ENCODE assay signal across 1 cellular context in the genomic region with DNA sequence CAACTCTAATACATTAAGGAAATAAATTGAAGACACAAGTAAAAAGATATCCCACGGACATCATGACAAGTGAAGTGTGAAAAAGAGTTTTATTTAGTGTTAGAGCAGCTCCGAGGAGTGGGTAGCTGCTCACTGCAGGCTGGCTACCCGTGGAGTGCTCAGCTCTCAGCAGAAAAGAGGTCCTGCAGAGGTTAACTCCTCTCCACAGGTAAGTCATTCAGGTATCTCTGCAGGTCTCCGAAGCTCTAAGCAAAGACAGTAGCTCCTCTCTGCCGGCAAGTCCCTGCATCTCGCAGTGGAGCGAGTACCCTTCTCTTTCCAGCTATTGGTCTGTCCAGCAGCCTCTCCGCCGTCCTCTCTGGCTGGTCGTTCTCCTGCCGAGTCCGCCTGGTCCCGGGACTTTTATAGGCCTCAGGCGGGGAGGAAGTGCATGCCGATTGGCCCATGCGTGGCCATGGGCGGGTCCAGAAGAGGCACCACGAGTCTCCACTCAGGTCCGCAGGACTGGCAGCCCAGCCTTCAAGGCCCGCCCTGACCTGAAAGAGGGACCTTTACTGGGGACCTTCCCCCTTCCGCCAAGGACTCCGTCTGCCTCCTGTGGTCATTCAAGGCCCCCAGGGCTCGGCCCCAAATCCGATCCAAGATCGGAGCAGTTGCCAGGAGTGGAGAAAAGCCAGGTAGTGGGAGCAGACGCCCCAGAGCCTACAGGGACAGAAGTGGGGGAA.
TF ChIP-seq lines count a peak whose summit lies in the region.

No MANE protein-coding gene starts in this region.

TF ChIP-seq in K562, 482 proteins besides CTCF, POLR2A, EP300 and RAD21 (continued from another document):
- TF ChIP-seq, protein P1, sequence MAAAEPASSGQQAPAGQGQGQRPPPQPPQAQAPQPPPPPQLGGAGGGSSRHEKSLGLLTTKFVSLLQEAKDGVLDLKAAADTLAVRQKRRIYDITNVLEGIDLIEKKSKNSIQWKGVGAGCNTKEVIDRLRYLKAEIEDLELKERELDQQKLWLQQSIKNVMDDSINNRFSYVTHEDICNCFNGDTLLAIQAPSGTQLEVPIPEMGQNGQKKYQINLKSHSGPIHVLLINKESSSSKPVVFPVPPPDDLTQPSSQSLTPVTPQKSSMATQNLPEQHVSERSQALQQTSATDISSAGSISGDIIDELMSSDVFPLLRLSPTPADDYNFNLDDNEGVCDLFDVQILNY (CRISPR knock-in tag; IDR thresholded peaks at IDR 0.05) = no peak
- TF ChIP-seq CBX1 (IDR thresholded peaks at IDR 0.05; ENCODE audit: low read depth) (no peak), L3MBTL2 (IDR thresholded peaks at IDR 0.05) (peak; percentile 18; the same call in 1 of the 2 replicates), CTBP1 (IDR thresholded peaks at IDR 0.05; ENCODE audit: borderline replicate concordance) (peak; percentile 29; the same call in 1 of the 2 replicates), FOXK2 (conservative IDR thresholded peaks at IDR 0.05 in 1 of 2, IDR thresholded peaks at IDR 0.05 in 1 of 2; ENCODE audit: low read depth in 2 of 2) (no peak), EP400 (IDR thresholded peaks at IDR 0.05) (no peak), POLR2B (IDR thresholded peaks at IDR 0.05; ENCODE audit: low read depth, partially characterized antibody) (peak; percentile 23), ZNF77 (CRISPR knock-in tag; IDR thresholded peaks at IDR 0.05) (no peak), FIP1L1 (IDR thresholded peaks at IDR 0.05; ENCODE audit: low read depth, low read length, poor library complexity, severe bottlenecking) (no peak), CBX2 (IDR thresholded peaks at IDR 0.05; ENCODE audit: insufficient read depth, low read length, poor library complexity, severe bottlenecking) (no peak), ZNF785 (CRISPR knock-in tag; IDR thresholded peaks at IDR 0.05) (no peak), MTA3 (IDR thresholded peaks at IDR 0.05; ENCODE audit: borderline replicate concordance) (peak; percentile 85; the same call in 1 of the 2 replicates), ARID2 (IDR thresholded peaks at IDR 0.05) (no peak), TEAD4 (IDR thresholded peaks at IDR 0.05; ENCODE audit: low read length) (no peak), TEAD4 (CRISPR knock-in tag; IDR thresholded peaks at IDR 0.05; ENCODE audit: borderline replicate concordance) (no peak), ZNF57 (CRISPR knock-in tag; IDR thresholded peaks at IDR 0.05) (no peak), ZNF140 (CRISPR knock-in tag; IDR thresholded peaks at IDR 0.05) (no peak), GTF2F1 (IDR thresholded peaks at IDR 0.05; ENCODE audit: low read depth, low read length) (no peak), NFIC (IDR thresholded peaks at IDR 0.05) (0 out of 2 replicates have a peak, but pooled peaks have one; percentile 9), U2AF1 (optimal IDR thresholded peaks at IDR 0.05; ENCODE audit: low read depth, low read length) (no peak), ZNF41 (CRISPR knock-in tag; conservative IDR thresholded peaks at IDR 0.05) (no peak)
- TF ChIP-seq, protein P2, sequence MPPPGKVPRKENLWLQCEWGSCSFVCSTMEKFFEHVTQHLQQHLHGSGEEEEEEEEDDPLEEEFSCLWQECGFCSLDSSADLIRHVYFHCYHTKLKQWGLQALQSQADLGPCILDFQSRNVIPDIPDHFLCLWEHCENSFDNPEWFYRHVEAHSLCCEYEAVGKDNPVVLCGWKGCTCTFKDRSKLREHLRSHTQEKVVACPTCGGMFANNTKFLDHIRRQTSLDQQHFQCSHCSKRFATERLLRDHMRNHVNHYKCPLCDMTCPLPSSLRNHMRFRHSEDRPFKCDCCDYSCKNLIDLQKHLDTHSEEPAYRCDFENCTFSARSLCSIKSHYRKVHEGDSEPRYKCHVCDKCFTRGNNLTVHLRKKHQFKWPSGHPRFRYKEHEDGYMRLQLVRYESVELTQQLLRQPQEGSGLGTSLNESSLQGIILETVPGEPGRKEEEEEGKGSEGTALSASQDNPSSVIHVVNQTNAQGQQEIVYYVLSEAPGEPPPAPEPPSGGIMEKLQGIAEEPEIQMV (tag; conservative IDR thresholded peaks at IDR 0.05; ENCODE audit: low read depth) = peak; percentile 97
- TF ChIP-seq, protein P3, sequence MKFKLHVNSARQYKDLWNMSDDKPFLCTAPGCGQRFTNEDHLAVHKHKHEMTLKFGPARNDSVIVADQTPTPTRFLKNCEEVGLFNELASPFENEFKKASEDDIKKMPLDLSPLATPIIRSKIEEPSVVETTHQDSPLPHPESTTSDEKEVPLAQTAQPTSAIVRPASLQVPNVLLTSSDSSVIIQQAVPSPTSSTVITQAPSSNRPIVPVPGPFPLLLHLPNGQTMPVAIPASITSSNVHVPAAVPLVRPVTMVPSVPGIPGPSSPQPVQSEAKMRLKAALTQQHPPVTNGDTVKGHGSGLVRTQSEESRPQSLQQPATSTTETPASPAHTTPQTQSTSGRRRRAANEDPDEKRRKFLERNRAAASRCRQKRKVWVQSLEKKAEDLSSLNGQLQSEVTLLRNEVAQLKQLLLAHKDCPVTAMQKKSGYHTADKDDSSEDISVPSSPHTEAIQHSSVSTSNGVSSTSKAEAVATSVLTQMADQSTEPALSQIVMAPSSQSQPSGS (CRISPR knock-in tag; IDR thresholded peaks at IDR 0.05) = no peak
- TF ChIP-seq, protein P4, sequence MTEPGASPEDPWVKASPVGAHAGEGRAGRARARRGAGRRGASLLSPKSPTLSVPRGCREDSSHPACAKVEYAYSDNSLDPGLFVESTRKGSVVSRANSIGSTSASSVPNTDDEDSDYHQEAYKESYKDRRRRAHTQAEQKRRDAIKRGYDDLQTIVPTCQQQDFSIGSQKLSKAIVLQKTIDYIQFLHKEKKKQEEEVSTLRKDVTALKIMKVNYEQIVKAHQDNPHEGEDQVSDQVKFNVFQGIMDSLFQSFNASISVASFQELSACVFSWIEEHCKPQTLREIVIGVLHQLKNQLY (CRISPR knock-in tag; conservative IDR thresholded peaks at IDR 0.05) = no peak
